27 cellular contexts compared by ENCODE assay signal in genomic region chrX:110406822-110407221, GRCh38. TPM values are rescaled to one million over a fixed set of nuclear protein-coding genes. Genes with fewer than 3 reads are reported as not detected.
DNase-seq lines count a peak whose midpoint lies in the region; FAIRE-seq and TF ChIP-seq lines count a peak whose summit lies in the region.
"Had no signal": no experiment of that assay in that cellular context is flagged by ENCODE, and none has a peak within 500 bp of the region (broad histone marks: within the 10 kb centered on the region; RNA-seq: fewer than 3 reads in every experiment).

No MANE protein-coding gene starts in this region.

- H2BK12ac ChIP-seq in mesenchymal stem cell (ENCODE audit: low read length in 2 of 2), result no peak overlapping the region

- no peaks in the 10 kb centered on the region for H3K27me3 ChIP-seq in mammary epithelial cell (ENCODE audit: insufficient read depth, low read length)
- no peaks in the 10 kb centered on the region for H3K27me3 ChIP-seq in astrocyte (ENCODE audit: insufficient read depth, low read length)
- H3K27me3 ChIP-seq in mesenchymal stem cell (ENCODE audit: control insufficient read depth in 1 of 2, insufficient read depth in 1 of 2, low read length in 2 of 2), result peaks cover 0 to 23% of the 10 kb centered on the region in 2 experiments
- H3K27me3 ChIP-seq: BE2C had no signal

- no peaks in the 10 kb centered on the region for H3K9me3 Mint-ChIP-seq in MCF 10A (ENCODE audit: unreplicated experiment)
- no peaks in the 10 kb centered on the region for H3K9me3 Mint-ChIP-seq in astrocyte (ENCODE audit: unreplicated experiment)
- H3K9me3 Mint-ChIP-seq: CD14-positive monocyte; CD4-positive, alpha-beta T cell; GM23338; HFFc6 had no signal

- FAIRE-seq in astrocyte (lab: Jason Lieb, UNC), result peak; percentile 99
- FAIRE-seq: A204.1, D721Med, GM12878, GM19239, H54 had no signal

- intact Hi-C loops in MCF 10A (cut with micrococcal nuclease) (no loop called here), mammary epithelial cell (cut with micrococcal nuclease) (no loop called here)

- H3K4me1 Mint-ChIP-seq in MCF 10A (ENCODE audit: insufficient read depth, unreplicated experiment) (peaks cover 19% of the 10 kb centered on the region), astrocyte (ENCODE audit: low read depth, unreplicated experiment) (peaks cover 19% of the 10 kb centered on the region)
- H3K4me1 Mint-ChIP-seq: CD8-positive, alpha-beta memory T cell had no signal

- no peak overlapping the region for H3K18ac ChIP-seq in mesenchymal stem cell (ENCODE audit: low read depth in 1 of 2, low read length in 2 of 2)

- H2AK5ac ChIP-seq in mesenchymal stem cell (ENCODE audit: low read length, severe bottlenecking), result no peak overlapping the region

- no peak overlapping the region for H2BK15ac ChIP-seq in mesenchymal stem cell (ENCODE audit: low read depth, poor library complexity, severe bottlenecking)

- no peak overlapping the region for H3K23ac ChIP-seq in mesenchymal stem cell (ENCODE audit: low read length in 2 of 2)

- H3K79me2 ChIP-seq in mammary epithelial cell (ENCODE audit: insufficient read depth, low read length), result no peaks in the 10 kb centered on the region
- H3K79me2 ChIP-seq in astrocyte (ENCODE audit: insufficient read depth, low read length), result no peaks in the 10 kb centered on the region

- CTCF ChIA-PET in MCF 10A (lab: Yijun Ruan, JAX), result interaction anchor here (0.5 to 21.0 kb wide), 14 partner anchors 9 to 336 kb away, joined by 3 to 432 read pairs (median 4); no protein-coding TSS in a partner anchor
- CTCF ChIA-PET in mammary epithelial cell (lab: Charles Lee; ENCODE audit: low non-redundant PET), result interaction anchor here (0.6 kb wide), 1 partner anchor 247 kb away, joined by 3 read pairs; no protein-coding TSS in a partner anchor

- H3K4me2 ChIP-seq in mammary epithelial cell (ENCODE audit: insufficient read depth, low read depth, low read length), result no peak overlapping the region
- no peak overlapping the region for H3K4me2 ChIP-seq in astrocyte (ENCODE audit: low read length)
- H3K4me2 ChIP-seq in mesenchymal stem cell (ENCODE audit: low read length, poor library complexity, severe bottlenecking), result no peak overlapping the region
- H3K4me2 ChIP-seq: BLaER1 treated with 17β-estradiol and CSF1 and Interleukin-3, amounts not matched to agents 10 nM and 100 nM; GM23338 had no signal

- H4K8ac ChIP-seq in mesenchymal stem cell (ENCODE audit: low read length), result no peak overlapping the region

- in situ Hi-C loops in mammary epithelial cell (cut with MboI; ENCODE audit: low sequenced_read_pairs in 2 of 2), result loop anchor here (5.0 to 25.0 kb wide), 2 partner anchors 250 to 495 kb away; no protein-coding TSS in a partner anchor

- H3K79me1 ChIP-seq in mesenchymal stem cell (replicated peaks; ENCODE audit: low read length, poor library complexity, severe bottlenecking), result no peaks in the 10 kb centered on the region

- no peak overlapping the region for H4K91ac ChIP-seq in mesenchymal stem cell (ENCODE audit: low read length)

- DNase-seq in MCF 10A (ENCODE audit: unreplicated experiment) (peak; percentile 55), mammary epithelial cell (no peak), astrocyte (ENCODE audit: low read depth) (no peak), epithelial cell of esophagus (ENCODE audit: low read depth) (peak; percentile 55), NCI-H748 (lab: John Stamatoyannopoulos, UW; ENCODE audit: unreplicated experiment) (no peak), mesenchymal stem cell (no peak)
- DNase-seq in activated CD4-positive, CD25-positive, alpha-beta regulatory T cell treated with anti-CD3 and anti-CD28 coated beads, Interleukin-2, amount 50 U/mL, for 72 hours, result no peak
- DNase-seq: ACHN; AML-193; BE2C; CD4-positive, alpha-beta T cell; CD8-positive, alpha-beta memory T cell; DMS 273 treated with DMSO at 0.1 percent for 48 hours; DMS79; EL; GDM1; HFFc6 had no signal

- BruUV-seq in MCF 10A (replicated peaks; lab: Mats Ljungman, UMichigan), result no TSS peak
- BruUV-seq in mammary epithelial cell (replicated peaks; lab: Mats Ljungman, UMichigan), result no TSS peak

- no peaks in the 10 kb centered on the region for H3K9me3 ChIP-seq in mammary epithelial cell (replicated peaks; ENCODE audit: insufficient read depth, low read length)
- no peaks in the 10 kb centered on the region for H3K9me3 ChIP-seq in astrocyte (ENCODE audit: insufficient read depth, low read depth, low read length)
- no peaks in the 10 kb centered on the region for H3K9me3 ChIP-seq in mesenchymal stem cell (ENCODE audit: control insufficient read depth, low read length)
- H3K9me3 ChIP-seq: BE2C; BLaER1 treated with 17β-estradiol and CSF1 and Interleukin-3, amounts not matched to agents 10 nM and 100 nM; HAP-1 had no signal

- POLR2A ChIA-PET in MCF 10A (lab: Yijun Ruan, JAX), result interaction anchor here (0.6 to 3.8 kb wide), 12 partner anchors 10 to 502 kb away, joined by 3 to 24 read pairs (median 4); partner anchors contain the start of gene AMMECR1

- dilution Hi-C loops in mammary epithelial cell (cut with HindIII; ENCODE audit: low sequenced_read_pairs), result loop anchor here (5.0 kb wide), 1 partner anchor 100 kb away; no protein-coding TSS in a partner anchor

- H3K27me3 Mint-ChIP-seq in MCF 10A (ENCODE audit: insufficient read depth, unreplicated experiment) (peaks cover 61% of the 10 kb centered on the region), astrocyte (ENCODE audit: low read depth, unreplicated experiment) (no peaks in the 10 kb centered on the region)
- H3K27me3 Mint-ChIP-seq: CD4-positive, alpha-beta T cell had no signal

- H3K14ac ChIP-seq in mesenchymal stem cell (ENCODE audit: low read length in 2 of 2), result no peak overlapping the region

- H3K4ac ChIP-seq in mesenchymal stem cell (ENCODE audit: low read depth in 1 of 2, low read length in 2 of 2), result no peak overlapping the region

- H2BK120ac ChIP-seq in mesenchymal stem cell (ENCODE audit: low read depth, low read length), result no peak overlapping the region

- 50% methylated on average over 4 of the region's 4 CpGs for WGBS in mammary epithelial cell (ENCODE audit: low coverage, missing lambda C conversion rate)
- WGBS in mesenchymal stem cell, result 83% methylated on average over 1 of the region's 4 CpGs

- H2BK5ac ChIP-seq in mesenchymal stem cell (ENCODE audit: low read depth, low read length, poor library complexity, severe bottlenecking), result no peak overlapping the region

- H3K4me1 ChIP-seq in mammary epithelial cell (ENCODE audit: insufficient read depth, low read length), result peaks cover 31% of the 10 kb centered on the region
- H3K4me1 ChIP-seq in astrocyte (ENCODE audit: insufficient read depth, low read length), result peaks cover 34% of the 10 kb centered on the region
- H3K4me1 ChIP-seq in mesenchymal stem cell (ENCODE audit: control insufficient read depth, insufficient read depth, low read depth, low read length), result peaks cover 9% of the 10 kb centered on the region
- H3K4me1 ChIP-seq: BE2C had no signal

- H4K20me1 ChIP-seq in mammary epithelial cell (ENCODE audit: insufficient read depth, low read length), result no peaks in the 10 kb centered on the region
- no peaks in the 10 kb centered on the region for H4K20me1 ChIP-seq in astrocyte (ENCODE audit: insufficient read depth, low read length)

- H3K4me3 ChIP-seq in mammary epithelial cell (replicated peaks in 1 of 3; ENCODE audit: insufficient read depth in 1 of 3, low read depth in 2 of 3, low read length in 3 of 3) (no peak overlapping the region), astrocyte (ENCODE audit: insufficient read depth, low read depth, low read length) (no peak overlapping the region), epithelial cell of esophagus (ENCODE audit: low read length) (no peak overlapping the region), mesenchymal stem cell (ENCODE audit: insufficient read depth in 1 of 2, low read depth in 1 of 2, low read length in 2 of 2) (no peak overlapping the region)
- H3K4me3 ChIP-seq: BLaER1 treated with 17β-estradiol and CSF1 and Interleukin-3, amounts not matched to agents 10 nM and 100 nM; GM12878; GM23338; HAP-1 had no signal

- H3K27ac Mint-ChIP-seq in MCF 10A (ENCODE audit: low read depth, unreplicated experiment) (no peak overlapping the region), astrocyte (ENCODE audit: unreplicated experiment) (no peak overlapping the region)
- H3K27ac Mint-ChIP-seq: CD14-positive monocyte; CD4-positive, alpha-beta T cell; CD8-positive, alpha-beta memory T cell; GM23338; HFFc6 had no signal

- H3K27ac ChIP-seq in mammary epithelial cell (ENCODE audit: insufficient read depth, low read depth, low read length), result no peak overlapping the region
- H3K27ac ChIP-seq in astrocyte (ENCODE audit: low read depth, low read length), result no peak overlapping the region
- no peak overlapping the region for H3K27ac ChIP-seq in mesenchymal stem cell (ENCODE audit: low read length, poor library complexity, severe bottlenecking)
- H3K27ac ChIP-seq: 22Rv1; BLaER1 treated with 17β-estradiol and CSF1 and Interleukin-3, amounts not matched to agents 10 nM and 100 nM had no signal

- no peaks in the 10 kb centered on the region for H3K36me3 Mint-ChIP-seq in MCF 10A (ENCODE audit: insufficient read depth, unreplicated experiment)
- no peaks in the 10 kb centered on the region for H3K36me3 Mint-ChIP-seq in astrocyte (ENCODE audit: low read depth, unreplicated experiment)
- H3K36me3 Mint-ChIP-seq: CD14-positive monocyte; CD8-positive, alpha-beta memory T cell had no signal

- H3K4me3 Mint-ChIP-seq in MCF 10A (ENCODE audit: unreplicated experiment) (no peak overlapping the region), astrocyte (ENCODE audit: unreplicated experiment) (no peak overlapping the region)
- H3K4me3 Mint-ChIP-seq: CD14-positive monocyte; CD4-positive, alpha-beta T cell; CD8-positive, alpha-beta memory T cell; GM23338; HFFc6 had no signal

- H3K36me3 ChIP-seq in mammary epithelial cell (ENCODE audit: insufficient read depth, low read length), result no peaks in the 10 kb centered on the region
- H3K36me3 ChIP-seq in astrocyte (ENCODE audit: insufficient read depth, low read length), result no peaks in the 10 kb centered on the region
- no peaks in the 10 kb centered on the region for H3K36me3 ChIP-seq in mesenchymal stem cell (ENCODE audit: control insufficient read depth in 1 of 2, insufficient read depth in 2 of 2, low read depth in 1 of 2, low read length in 2 of 2)
- H3K36me3 ChIP-seq: BE2C; BLaER1 treated with 17β-estradiol and CSF1 and Interleukin-3, amounts not matched to agents 10 nM and 100 nM; HAP-1 had no signal

- no peak overlapping the region for H3K9ac ChIP-seq in mammary epithelial cell (ENCODE audit: insufficient read depth, low read length)
- H3K9ac ChIP-seq in astrocyte (ENCODE audit: low read length), result no peak overlapping the region
- H3K9ac ChIP-seq in mesenchymal stem cell (ENCODE audit: low read length), result no peak overlapping the region
- H3K9ac ChIP-seq: BLaER1 treated with 17β-estradiol and CSF1 and Interleukin-3, amounts not matched to agents 10 nM and 100 nM had no signal

- TF ChIP-seq CTCF in MCF 10A (IDR thresholded peaks at IDR 0.05; ENCODE audit: unreplicated experiment) (no peak), mammary epithelial cell (conservative IDR thresholded peaks at IDR 0.05 in 1 of 2, IDR thresholded peaks at IDR 0.05 in 1 of 2; ENCODE audit: extremely low read depth in 1 of 2, insufficient read depth in 1 of 2, low read depth in 1 of 2, low read length in 2 of 2) (no peak), astrocyte (IDR thresholded peaks at IDR 0.05; ENCODE audit: insufficient read depth, low read depth, low read length) (no peak), epithelial cell of esophagus (IDR thresholded peaks at IDR 0.05; ENCODE audit: insufficient read depth, low read depth, low read length, missing control alignments) (no peak)

- no peak overlapping the region for H2AFZ ChIP-seq in mammary epithelial cell (ENCODE audit: low read depth, low read length)
- no peak overlapping the region for H2AFZ ChIP-seq in astrocyte (ENCODE audit: low read depth, low read length)
- no peak overlapping the region for H2AFZ ChIP-seq in mesenchymal stem cell (ENCODE audit: low read depth, low read length)
- H2AFZ ChIP-seq: GM23338 had no signal

RNA-seq across cellular contexts. Expression of gene RTL9, which starts 48.2 kb away (rescaled TPM):
- total RNA-seq in MCF 10A (2022) (not detected in 2 replicates), mammary epithelial cell (under 1 TPM in 1 of 2 donors, not detected in 1; 0.26 TPM), astrocyte (0.91 and 0.94 TPM in 2 replicates)
- polyA plus RNA-seq in mammary epithelial cell, result 0.02 TPM
- not detected for polyA minus RNA-seq in mammary epithelial cell
- 0.33 TPM for polyA plus RNA-seq in mesenchymal stem cell (2013, experiment 1 of 2)
- 0.49 TPM for polyA plus RNA-seq in mesenchymal stem cell (2013, experiment 2 of 2)
- total RNA-seq: CD4-positive, alpha-beta T cell; CD8-positive, alpha-beta memory T cell had no signal
- polyA plus RNA-seq: CD14-positive monocyte; CD8-positive, alpha-beta memory T cell; GM23338 had no signal

Comparison
In these comparisons a context has a peak if more than half of its experiments do, and no peak if none do; other contexts are left out.
1. DNase-seq: peak in MCF 10A (single experiment) and epithelial cell of esophagus (single experiment); none in mammary epithelial cell (single experiment), astrocyte (single experiment), NCI-H748 (single experiment), mesenchymal stem cell (single experiment) and activated CD4-positive, CD25-positive, alpha-beta regulatory T cell treated with anti-CD3 and anti-CD28 coated beads, Interleukin-2, amount 50 U/mL, for 72 hours (single experiment).